In genomic region chr18:40866013-40866644, GRCh38 we compare ENCODE assay signal across 17 cellular contexts.
DNase-seq lines count a peak whose midpoint lies in the region; ATAC-seq and TF ChIP-seq lines count a peak whose summit lies in the region.
"Had no signal": no experiment of that assay in that cellular context is flagged by ENCODE, and none has a peak within 500 bp of the region (broad histone marks: within the 10 kb centered on the region; RNA-seq: fewer than 3 reads in every experiment).

No MANE protein-coding gene starts in this region.

- in situ Hi-C loops in GM13976 (cut with MboI; ENCODE audit: low sequenced_read_pairs, unreplicated experiment) = no loop called here

- H3K9ac ChIP-seq in mesendoderm (ENCODE audit: low read length) = no peak overlapping the region

- no peaks in the 10 kb centered on the region for H3K9me3 ChIP-seq in SJCRH30 (replicated peaks)
- H3K9me3 ChIP-seq: gastrocnemius medialis, ovary had no signal

- H3K23ac ChIP-seq in mesendoderm (ENCODE audit: low read length) = no peak overlapping the region

- no peaks in the 10 kb centered on the region for H3K79me1 ChIP-seq in mesendoderm (ENCODE audit: low read length)

- H3K79me2 ChIP-seq in mesendoderm (ENCODE audit: control insufficient read depth, insufficient read depth, low read length) = no peaks in the 10 kb centered on the region

- no peak for TF ChIP-seq CTCF in GM13976 (IDR thresholded peaks at IDR 0.05; ENCODE audit: borderline replicate concordance, control extremely low read depth, extremely low read depth, insufficient read depth, missing control alignments)

- H3K27me3 ChIP-seq in SJCRH30 = no peaks in the 10 kb centered on the region
- H3K27me3 ChIP-seq in mesendoderm (ENCODE audit: insufficient read depth, low read length, poor library complexity) = no peaks in the 10 kb centered on the region
- H3K27me3 ChIP-seq: gastrocnemius medialis, ovary had no signal

- no peak overlapping the region for H3K4me2 ChIP-seq in mesendoderm (ENCODE audit: low read length)

- no peak for ATAC-seq in HG02938 (IDR thresholded peaks at IDR 0.05; ENCODE audit: unreplicated experiment)
- ATAC-seq: gastrocnemius medialis; Right ventricle myocardium inferior; stimulated activated naive CD8-positive, alpha-beta T cell treated with anti-CD3 and anti-CD28 coated beads, Interleukin-15, amount 100 ng/mL, for 72 hours had no signal

- WGBS in mesendoderm (ENCODE audit: extremely low coverage, insufficient coverage, low lambda C conversion rate) = no CpG with 5 or more reads among the region's 5 CpGs

- no peak overlapping the region for H3K56ac ChIP-seq in mesendoderm (ENCODE audit: low read length)

- peak; percentile 6 for DNase-seq in NCI-H510A (lab: John Stamatoyannopoulos, UW)
- DNase-seq in NCI-H510A treated with DMSO at 0.1 percent for 48 hours (lab: John Stamatoyannopoulos, UW) = no peak
- peak; percentile 23 for DNase-seq in Jurkat, Clone E6-1 (ENCODE audit: low read depth, low spot score)
- DNase-seq in SJCRH30 = peak; percentile 33 to 37
- peak; percentile 23 for DNase-seq in mesendoderm
- no peak for DNase-seq in GM13976 (ENCODE audit: low spot score)
- DNase-seq in inferior parietal cortex (ENCODE audit: extremely low spot score) = no peak
- DNase-seq: activated CD4-positive, alpha-beta T cell treated with anti-CD3 and anti-CD28 coated beads for 4 hours; activated naive CD4-positive, alpha-beta T cell treated with anti-CD3 and anti-CD28 coated beads, Interleukin-2, amount 50 U/mL, for 16 hours; gastrocnemius medialis; NCI-H2029; ovary; stimulated activated CD4-positive, alpha-beta T cell treated with anti-CD3 and anti-CD28 coated beads, Interleukin-2, amount 100 ng/mL, for 24 hours; stimulated activated naive CD8-positive, alpha-beta T cell treated with anti-CD3 and anti-CD28 coated beads, Interleukin-15, amount 100 ng/mL, for 72 hours had no signal

- no peak overlapping the region for H3K4ac ChIP-seq in mesendoderm (ENCODE audit: low read depth, low read length)

- H3K36me3 ChIP-seq in SJCRH30 = no peaks in the 10 kb centered on the region
- H3K36me3 ChIP-seq in mesendoderm (ENCODE audit: control insufficient read depth, insufficient read depth, low read length) = no peaks in the 10 kb centered on the region
- H3K36me3 ChIP-seq: gastrocnemius medialis, ovary had no signal

- no peak overlapping the region for H3K4me3 ChIP-seq in Jurkat, Clone E6-1 (ENCODE audit: low read length)
- H3K4me3 ChIP-seq in SJCRH30 = no peak overlapping the region
- H3K4me3 ChIP-seq in mesendoderm (ENCODE audit: low read length) = no peak overlapping the region
- H3K4me3 ChIP-seq: coronary artery, gastrocnemius medialis, ovary had no signal

- no peak overlapping the region for H2BK5ac ChIP-seq in mesendoderm (ENCODE audit: low read length)

- peak overlapping the region; percentile 60 for H3K18ac ChIP-seq in mesendoderm (ENCODE audit: low read length)

- no peaks in the 10 kb centered on the region for H3K4me1 ChIP-seq in SJCRH30
- no peaks in the 10 kb centered on the region for H3K4me1 ChIP-seq in mesendoderm (ENCODE audit: control insufficient read depth, low read depth, low read length)
- H3K4me1 ChIP-seq: gastrocnemius medialis had no signal

- H4K8ac ChIP-seq in mesendoderm (ENCODE audit: low read depth, low read length) = no peak overlapping the region

- H4K5ac ChIP-seq in mesendoderm (ENCODE audit: low read length) = no peak overlapping the region

- H3K27ac ChIP-seq in SJCRH30 (no peak overlapping the region), mesendoderm (ENCODE audit: low read depth, low read length) (no peak overlapping the region)
- H3K27ac ChIP-seq: coronary artery, gastrocnemius medialis, ovary had no signal

- H2BK15ac ChIP-seq in mesendoderm (replicated peaks; ENCODE audit: low read depth) = peak overlapping the region; percentile 7

- H2BK120ac ChIP-seq in mesendoderm (ENCODE audit: low read depth, low read length) = no peak overlapping the region

- no peak overlapping the region for H2AK5ac ChIP-seq in mesendoderm (ENCODE audit: low read length)

Comparison
In these comparisons a context has a peak if more than half of its experiments do, and no peak if none do; other contexts are left out.
1. DNase-seq: peak in NCI-H510A (single experiment), Jurkat, Clone E6-1 (single experiment), SJCRH30 (2 of 2) and mesendoderm (single experiment); none in NCI-H510A treated with DMSO at 0.1 percent for 48 hours (single experiment), GM13976 (single experiment) and inferior parietal cortex (single experiment).